7 cellular contexts compared by ENCODE assay signal in the genomic region with DNA sequence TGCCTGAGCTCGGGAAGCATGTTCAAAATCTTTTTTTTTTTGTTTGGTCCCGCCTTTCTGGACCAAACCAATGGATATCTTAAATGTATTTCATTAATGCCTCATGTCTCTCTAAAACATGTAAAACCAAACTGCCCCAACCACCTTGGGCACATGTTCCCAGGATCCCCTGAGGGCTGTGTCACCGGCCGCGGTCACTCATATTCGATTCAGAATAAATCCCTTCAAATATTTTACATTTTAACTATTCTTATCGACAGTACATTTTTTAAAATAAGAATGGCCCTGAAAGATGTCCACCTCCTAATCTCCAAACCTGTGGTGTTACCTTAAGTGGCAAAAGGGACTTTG. TPM values are rescaled to one million over a fixed set of nuclear protein-coding genes. Genes with fewer than 3 reads are reported as not detected.
DNase-seq lines count a peak whose midpoint lies in the region; ATAC-seq, FAIRE-seq and TF ChIP-seq lines count a peak whose summit lies in the region.
"Had no signal": no experiment of that assay in that cellular context is flagged by ENCODE, and none has a peak within 500 bp of the region (broad histone marks: within the 10 kb centered on the region; RNA-seq: fewer than 3 reads in every experiment).

No MANE protein-coding gene starts in this region.

- no peaks in the 10 kb centered on the region for H3K9me3 ChIP-seq in A673 (ENCODE audit: low read depth, low read length, poor library complexity, severe bottlenecking)
- H3K9me3 ChIP-seq in PC-9 (ENCODE audit: insufficient read depth, low read depth): no peaks in the 10 kb centered on the region
- no peaks in the 10 kb centered on the region for H3K9me3 ChIP-seq in pancreas

- no peak for ATAC-seq in pancreas

- H3K9me2 ChIP-seq in PC-9 (ENCODE audit: insufficient read depth): no peaks in the 10 kb centered on the region

- peaks cover 14% of the 10 kb centered on the region for H3K4me1 ChIP-seq in A673 (ENCODE audit: insufficient read depth, low read length, poor library complexity, severe bottlenecking)
- peaks cover 5% of the 10 kb centered on the region; the same call in 1 of the 2 replicates for H3K4me1 ChIP-seq in PC-9 (replicated peaks; ENCODE audit: insufficient read depth)
- H3K4me1 ChIP-seq in pancreas: peaks cover 5 to 16% (median 11%) of the 10 kb centered on the region in 3 donors

- peaks cover 10% of the 10 kb centered on the region for H3K36me3 ChIP-seq in A673 (ENCODE audit: insufficient read depth, low read length, poor library complexity, severe bottlenecking)
- no peaks in the 10 kb centered on the region for H3K36me3 ChIP-seq in PC-9 (ENCODE audit: low read depth)
- peaks cover 3 to 9% (median 6%) of the 10 kb centered on the region in 3 donors for H3K36me3 ChIP-seq in pancreas

- DNase-seq in A673 (ENCODE audit: low spot score) (no peak), PC-9 (no peak), glutamatergic neuron (no peak), GOT3 (lab: John Stamatoyannopoulos, UW) (no peak), pancreas (no peak), T-helper 9 cell (no peak)
- DNase-seq: activated CD4-positive, CD25-positive, alpha-beta regulatory T cell treated with anti-CD3 and anti-CD28 coated beads, Interleukin-2, amount 50 U/mL, for 72 hours had no signal

- WGBS in pancreas, 2 donors: 79 to 82% methylated on average over 7 of the region's 7 CpGs

- peaks cover 3% of the 10 kb centered on the region for H3K36me3 Mint-ChIP-seq in glutamatergic neuron (ENCODE audit: unreplicated experiment)

- H3K27me3 ChIP-seq in A673 (replicated peaks; ENCODE audit: insufficient read depth, low read depth, low read length, poor library complexity) (no peaks in the 10 kb centered on the region), PC-9 (ENCODE audit: insufficient read depth, low read depth) (no peaks in the 10 kb centered on the region), pancreas (no peaks in the 10 kb centered on the region)

- no peak for FAIRE-seq in pancreas (lab: Jason Lieb, UNC)

- H4K20me1 ChIP-seq in PC-9 (ENCODE audit: insufficient read depth): no peaks in the 10 kb centered on the region; the same call in 1 of the 2 replicates

- H3K79me2 ChIP-seq in PC-9 (ENCODE audit: low read depth): peaks cover 31% of the 10 kb centered on the region

- peaks cover 4% of the 10 kb centered on the region for H3F3A ChIP-seq in PC-9 (ENCODE audit: insufficient read depth, low read depth)

- BruUV-seq in A673 (replicated peaks; lab: Mats Ljungman, UMichigan) (no TSS peak), PC-9 (replicated peaks; lab: Mats Ljungman, UMichigan) (no TSS peak)

- CTCF ChIA-PET in A673 (lab: Charles Lee) (no interaction called here), PC-9 (lab: Charles Lee) (interaction anchor here (0.6 kb wide), 1 partner anchor 36 kb away, joined by 5 read pairs; no protein-coding TSS in a partner anchor)

- H3K4me2 ChIP-seq in PC-9: peak overlapping the region; percentile 85

- peak overlapping the region; percentile 97 for H3K4me3 Mint-ChIP-seq in glutamatergic neuron (ENCODE audit: unreplicated experiment)

- H3K4me3 ChIP-seq in A673 (ENCODE audit: low read depth, low read length, poor library complexity, severe bottlenecking) (peak overlapping the region; percentile 91), PC-9 (peak overlapping the region; percentile 100; the same call in 1 of the 2 replicates), pancreas (peak overlapping the region in 2 of 4 donors; percentile 14 to 39)

- H2AFZ ChIP-seq in PC-9: no peak overlapping the region

- H3K4me1 Mint-ChIP-seq in glutamatergic neuron (ENCODE audit: low read depth, unreplicated experiment): peaks cover 2% of the 10 kb centered on the region

- H3K27ac ChIP-seq in A673 (ENCODE audit: low read depth, low read length, poor library complexity, severe bottlenecking) (peak overlapping the region; percentile 100), PC-9 (no peak overlapping the region), pancreas (no peak overlapping the region)

- H3K27me3 Mint-ChIP-seq in glutamatergic neuron (ENCODE audit: unreplicated experiment): peaks cover 18% of the 10 kb centered on the region

- peak overlapping the region; percentile 66 for H3K27ac Mint-ChIP-seq in glutamatergic neuron (ENCODE audit: unreplicated experiment)

- POLR2A ChIA-PET in A673 (lab: Charles Lee; ENCODE audit: low non-redundant PET): interaction anchor here (0.7 kb wide), 1 partner anchor 307 kb away, joined by 5 read pairs; no protein-coding TSS in a partner anchor
- POLR2A ChIA-PET in PC-9 (lab: Charles Lee; ENCODE audit: unreplicated experiment): no interaction called here

- H3K9me3 Mint-ChIP-seq in glutamatergic neuron (ENCODE audit: unreplicated experiment): peaks cover 13% of the 10 kb centered on the region

- intact Hi-C loops in A673 (cut with micrococcal nuclease; ENCODE audit: unreplicated experiment): no loop called here
- intact Hi-C loops in PC-9 (cut with micrococcal nuclease; ENCODE audit: unreplicated experiment): no loop called here
- intact Hi-C loops in pancreas (cut with DNase I): no loop called here

- TF ChIP-seq CTCF in A673 (conservative IDR thresholded peaks at IDR 0.05; ENCODE audit: low read depth, low read length): no peak
- no peak for TF ChIP-seq CTCF in PC-9 (conservative IDR thresholded peaks at IDR 0.05)
- TF ChIP-seq CTCF in glutamatergic neuron (IDR thresholded peaks at IDR 0.05; ENCODE audit: partially characterized antibody, unreplicated experiment): no peak
- no peak for TF ChIP-seq CTCF in pancreas (IDR thresholded peaks at IDR 0.05)

RNA-seq across cellular contexts. Expression of gene RNH1, which starts 2.1 kb away (rescaled TPM):
- 94.6 and 95.4 TPM in 2 replicates for total RNA-seq in A673 (2021)
- total RNA-seq in PC-9 (2021): 87.8 and 104 TPM in 2 replicates
- 85.9 TPM for total RNA-seq in glutamatergic neuron (ENCODE audit: unreplicated experiment)
- 10 to 100 TPM; 38.9 to 65.1 (median 59.1) TPM for total RNA-seq in pancreas
- polyA plus RNA-seq in pancreas: 10 to 100 TPM; 66.8 to 87.7 TPM

RNA-seq across cellular contexts. Expression of gene HRAS, which starts 30.4 kb away (rescaled TPM):
- total RNA-seq in A673 (2021) (82.8 and 90.2 TPM in 2 replicates), PC-9 (2021) (47.2 and 47.5 TPM in 2 replicates), glutamatergic neuron (ENCODE audit: unreplicated experiment) (140 TPM), pancreas (10 to 100 TPM; 10.4 to 22.6 (median 19.2) TPM)
- 100 to 1,000 TPM; 103 to 130 TPM for polyA plus RNA-seq in pancreas

RNA-seq across cellular contexts. Expression of gene LRRC56, which starts 32.4 kb away (rescaled TPM):
- total RNA-seq in A673 (2021): 2.1 and 2.5 TPM in 2 replicates
- total RNA-seq in PC-9 (2021): 5.0 and 6.3 TPM in 2 replicates
- total RNA-seq in glutamatergic neuron (ENCODE audit: unreplicated experiment): 2.6 TPM
- 1 to 10 TPM in 5 of 6 donors, under 1 TPM in 1; 0.98 to 2.0 (median 1.6) TPM for total RNA-seq in pancreas
- polyA plus RNA-seq in pancreas: 1 to 10 TPM; 5.4 to 7.3 TPM

RNA-seq across cellular contexts. Expression of gene PTDSS2, which starts 54.9 kb away (rescaled TPM):
- total RNA-seq in A673 (2021) (33.5 and 37.6 TPM in 2 replicates), PC-9 (2021) (32.5 and 38.8 TPM in 2 replicates), glutamatergic neuron (ENCODE audit: unreplicated experiment) (123 TPM), pancreas (10 to 100 TPM; 11.3 to 17.4 (median 15.2) TPM)
- 10 to 100 TPM; 24.7 to 44.7 TPM for polyA plus RNA-seq in pancreas

RNA-seq across cellular contexts. Expression of gene LMNTD2, which starts 55.6 kb away (rescaled TPM):
- total RNA-seq in A673 (2021) (1.1 and 1.7 TPM in 2 replicates), PC-9 (2021) (12.8 and 16.3 TPM in 2 replicates), glutamatergic neuron (ENCODE audit: unreplicated experiment) (2.3 TPM), pancreas (1 to 10 TPM; 2.7 to 6.9 (median 5.6) TPM)
- 10 to 100 TPM; 10.4 to 24.2 TPM for polyA plus RNA-seq in pancreas
